Comparison of ENCODE assay signal across 8 cellular contexts in the genomic region with DNA sequence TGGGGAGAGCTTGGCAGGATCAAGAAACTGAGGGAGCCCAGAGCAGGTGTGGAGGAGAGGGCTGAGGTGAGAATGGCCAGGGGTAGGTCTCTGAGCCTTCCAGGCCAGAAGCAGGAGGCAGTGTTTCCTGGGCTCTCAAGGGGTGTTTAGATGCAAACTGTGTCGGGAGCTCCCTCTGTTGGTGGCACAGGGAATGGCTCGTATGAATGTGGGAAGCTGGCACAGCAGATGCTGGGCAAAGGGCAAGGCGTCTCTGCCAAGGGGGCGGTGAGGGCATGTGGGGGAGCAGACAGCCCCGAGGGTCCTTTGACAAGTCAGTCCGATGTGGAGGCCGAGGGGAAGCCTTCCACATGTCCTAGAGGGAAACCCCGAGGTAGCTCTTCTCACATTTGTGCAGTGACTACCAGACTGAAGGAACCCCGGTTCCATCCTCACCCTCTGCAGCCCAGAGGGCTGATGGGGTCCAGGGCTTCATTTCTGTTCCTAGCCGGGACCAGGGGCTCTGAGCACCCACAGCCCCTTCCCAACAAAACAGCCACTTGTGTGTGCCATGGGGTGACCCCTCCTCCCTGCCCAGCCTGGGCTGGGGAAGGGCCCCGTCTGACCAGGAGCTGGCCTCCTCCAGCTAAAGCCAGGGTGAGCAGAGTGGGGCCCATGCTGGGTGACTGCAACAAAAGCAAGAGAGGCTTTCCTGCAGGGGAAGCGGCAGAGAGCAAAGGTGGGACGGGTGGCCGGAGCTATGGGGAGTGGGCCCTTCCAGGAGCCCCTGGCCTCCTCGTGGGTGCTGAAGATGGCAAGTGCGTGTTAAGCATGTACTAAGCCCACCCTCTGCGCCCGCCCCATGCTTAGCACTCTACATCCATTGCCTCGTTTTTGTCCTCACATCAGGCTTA.
DNase-seq lines count a peak whose midpoint lies in the region; ATAC-seq and TF ChIP-seq lines count a peak whose summit lies in the region.

No MANE protein-coding gene starts in this region.

- ATAC-seq in GM21825 (IDR thresholded peaks at IDR 0.05; ENCODE audit: unreplicated experiment) (peak; percentile 29), HG02798 (IDR thresholded peaks at IDR 0.05; ENCODE audit: poor library complexity, unreplicated experiment) (no peak)

- DNase-seq in NCI-H2171 treated with DMSO at 0.1 percent for 48 hours (lab: John Stamatoyannopoulos, UW) (peak; percentile 74), cardiac fibroblast (ENCODE audit: low read depth in 2 of 2) (peak; percentile 82 to 84), kidney epithelial cell (ENCODE audit: low read depth) (peak; percentile 23)
- peak; percentile 53 to 65 (median 54) for DNase-seq in activated CD4-positive, CD25-positive, alpha-beta regulatory T cell (lab: John Stamatoyannopoulos, UW)
- DNase-seq in stimulated activated CD4-positive, alpha-beta T cell treated with anti-CD3 and anti-CD28 coated beads, Interleukin-2, amount 100 ng/mL, for 4 hours (ENCODE audit: low read depth): peak; percentile 64

- no peaks in the 10 kb centered on the region for H3K36me3 ChIP-seq in kidney epithelial cell (ENCODE audit: control insufficient read depth, insufficient read depth, low read length)

- TF ChIP-seq CTCF in C4-2B (conservative IDR thresholded peaks at IDR 0.05) (peak; percentile 91), cardiac fibroblast (IDR thresholded peaks at IDR 0.05; ENCODE audit: low read depth, low read length) (peak; percentile 98), kidney epithelial cell (IDR thresholded peaks at IDR 0.05; ENCODE audit: insufficient read depth, low read length, poor library complexity, severe bottlenecking) (peak; percentile 94)

- no peaks in the 10 kb centered on the region for H3K27me3 ChIP-seq in kidney epithelial cell (ENCODE audit: control insufficient read depth, insufficient read depth, low read length)

- H3K4me3 ChIP-seq in cardiac fibroblast (replicated peaks in 1 of 2; ENCODE audit: low read depth in 2 of 2, low read length in 2 of 2) (no peak overlapping the region), kidney epithelial cell (ENCODE audit: low read depth, low read length) (no peak overlapping the region)

- H3K27ac ChIP-seq in C4-2B: no peak overlapping the region

Comparison
In these comparisons a context has a peak if more than half of its experiments do, and no peak if none do; other contexts are left out.
1. DNase-seq: peak in every context shown above with its lines; median percentile 83 in cardiac fibroblast; 74 in NCI-H2171 treated with DMSO at 0.1 percent for 48 hours; 64 in stimulated activated CD4-positive, alpha-beta T cell treated with anti-CD3 and anti-CD28 coated beads, Interleukin-2, amount 100 ng/mL, for 4 hours; 54 in activated CD4-positive, CD25-positive, alpha-beta regulatory T cell; 23 in kidney epithelial cell.